Comparison of ENCODE assay signal across 7 cellular contexts in the genomic region with DNA sequence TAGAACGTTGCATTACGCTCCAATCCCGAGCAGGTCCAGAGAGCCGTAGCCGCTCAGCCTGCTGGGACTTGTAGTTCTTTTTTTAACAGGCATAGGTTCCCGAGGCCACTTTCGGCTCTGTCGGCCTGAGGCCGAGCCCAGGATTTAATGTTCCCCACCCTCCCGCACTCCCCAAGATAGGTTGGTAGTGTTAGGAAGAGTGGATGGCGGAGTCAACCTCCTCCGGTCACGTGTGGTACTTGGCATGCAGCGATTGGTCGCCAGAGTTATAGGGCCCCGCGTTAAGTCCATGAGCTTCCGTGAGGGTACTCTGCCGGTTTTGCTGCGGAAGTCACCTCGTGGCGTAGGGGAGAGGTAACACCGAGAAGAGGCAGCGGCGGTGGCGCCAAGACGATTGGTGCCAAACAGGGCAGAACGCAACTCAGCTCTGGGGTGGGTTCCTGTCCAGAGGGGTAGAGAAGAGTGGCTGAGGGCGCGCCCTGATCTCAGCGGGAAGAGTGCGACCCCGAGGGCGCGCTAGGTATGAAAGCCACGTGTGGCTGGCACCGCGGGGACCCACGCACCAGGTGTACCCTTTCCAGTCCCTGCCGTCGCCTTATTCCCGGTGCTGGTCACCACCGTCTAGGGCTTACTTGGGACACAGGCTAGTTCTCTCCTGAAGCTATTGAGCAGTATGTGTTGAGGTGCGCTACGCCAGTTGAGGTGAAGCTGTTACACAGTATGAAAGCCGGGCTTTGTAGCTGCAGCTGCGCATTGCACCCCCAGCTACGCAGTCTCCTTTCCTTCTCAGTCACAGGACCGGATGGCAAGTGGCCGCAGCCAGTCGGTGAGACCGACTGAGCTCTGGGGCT.
DNase-seq lines count a peak whose midpoint lies in the region; ATAC-seq lines count a peak whose summit lies in the region.

No MANE protein-coding gene starts in this region.

- H3K9ac ChIP-seq in iPS-20b (ENCODE audit: low read depth, low read length): peak overlapping the region; percentile 95

- no peaks in the 10 kb centered on the region for H3K27me3 ChIP-seq in iPS-20b (ENCODE audit: insufficient read depth, low read length)

- H3K36me3 ChIP-seq in iPS-20b (ENCODE audit: insufficient read depth, low read depth, low read length): peaks cover 5% of the 10 kb centered on the region; the same call in 1 of the 2 replicates

- peak; percentile 96 for DNase-seq in MV-4-11 (lab: John Stamatoyannopoulos, UW)
- DNase-seq in activated effector memory CD4-positive, alpha-beta T cell treated with anti-CD3 and anti-CD28 coated beads, Interleukin-2, amount 50 U/mL, for 16 hours: peak; percentile 92
- peak; percentile 49 for DNase-seq in stimulated activated CD8-positive, alpha-beta memory T cell treated with anti-CD3 and anti-CD28 coated beads, Interleukin-7, amount 100 ng/mL, for 24 hours (ENCODE audit: low read depth)
- no peak for DNase-seq in NCI-H1048 (lab: John Stamatoyannopoulos, UW)

- ATAC-seq in GM21423 (IDR thresholded peaks at IDR 0.05; ENCODE audit: unreplicated experiment) (peak; percentile 75), GM18867 (IDR thresholded peaks at IDR 0.05; ENCODE audit: unreplicated experiment) (no peak)

- peak overlapping the region; percentile 93 for H3K4me3 ChIP-seq in iPS-20b (ENCODE audit: low read length)

- no peaks in the 10 kb centered on the region for H3K9me3 ChIP-seq in iPS-20b (ENCODE audit: insufficient read depth, low read depth, low read length)

- H3K27ac ChIP-seq in iPS-20b (ENCODE audit: low read length): peak overlapping the region; percentile 81

- peaks cover 4% of the 10 kb centered on the region; the same call in 1 of the 2 replicates for H3K4me1 ChIP-seq in iPS-20b (ENCODE audit: insufficient read depth, low read length)
